In genomic region chr2:211957799-211958198, GRCh38 we compare ENCODE assay signal across 13 cellular contexts.
DNase-seq lines count a peak whose midpoint lies in the region; ATAC-seq, FAIRE-seq and TF ChIP-seq lines count a peak whose summit lies in the region.
"Had no signal": no experiment of that assay in that cellular context is flagged by ENCODE, and none has a peak within 500 bp of the region (broad histone marks: within the 10 kb centered on the region; RNA-seq: fewer than 3 reads in every experiment).

No MANE protein-coding gene starts in this region.

- no peak for TF ChIP-seq POLR2A in GM12892 (IDR thresholded peaks at IDR 0.05; ENCODE audit: low read depth, low read length)

- no peaks in the 10 kb centered on the region for H3K27me3 ChIP-seq in brain microvascular endothelial cell (replicated peaks)

- peak; percentile 23 for DNase-seq in GM10266 (ENCODE audit: extremely low spot score)
- DNase-seq in GM19240 (ENCODE audit: insufficient read length, low spot score) = peak; percentile 3
- no peak for DNase-seq in cortex of kidney (lab: John Stamatoyannopoulos, UW)
- DNase-seq in brain microvascular endothelial cell = no peak
- no peak for DNase-seq in GM12892 (ENCODE audit: insufficient read length)
- no peak for DNase-seq in activated CD4-positive, CD25-positive, alpha-beta regulatory T cell treated with anti-CD3 and anti-CD28 coated beads, Interleukin-2, amount 50 U/mL, for 72 hours
- DNase-seq: activated T-cell treated with anti-CD3 and anti-CD28 coated beads, Interleukin-2, amount 50 U/mL, for 4 hours; GDM1; NCI-H1417 treated with DMSO at 0.1 percent for 48 hours had no signal

- no peak overlapping the region for H3K27ac ChIP-seq in brain microvascular endothelial cell
- H3K27ac ChIP-seq: skin epidermis had no signal

- no peak for FAIRE-seq in GM12892 (lab: Jason Lieb, UNC)

- no peak overlapping the region for H3K4me3 ChIP-seq in brain microvascular endothelial cell (ENCODE audit: low read depth, low read length)
- H3K4me3 ChIP-seq: skin epidermis had no signal

- no peaks in the 10 kb centered on the region for H3K36me3 ChIP-seq in brain microvascular endothelial cell (replicated peaks)

- in situ Hi-C loops in brain microvascular endothelial cell (cut with HindIII; ENCODE audit: low pct_ligation_motif_present, low sequenced_read_pairs) = no loop called here

- TF ChIP-seq CTCF in GM10266 (IDR thresholded peaks at IDR 0.05; ENCODE audit: control insufficient read depth, insufficient read depth, low read depth, missing control alignments) = no peak
- no peak for TF ChIP-seq CTCF in brain microvascular endothelial cell (IDR thresholded peaks at IDR 0.05; ENCODE audit: low read depth, low read length, missing control alignments)

- ATAC-seq in HG02623 (IDR thresholded peaks at IDR 0.05; ENCODE audit: unreplicated experiment) (peak; percentile 98), HG03354 (IDR thresholded peaks at IDR 0.05; ENCODE audit: poor library complexity, severe bottlenecking, unreplicated experiment) (peak; percentile 87)
- ATAC-seq: activated T-cell treated with anti-CD3 and anti-CD28 coated beads, Interleukin-2, amount 50 U/mL, for 4 hours; Panc1 had no signal

Comparison
In these comparisons a context has a peak if more than half of its experiments do, and no peak if none do; other contexts are left out.
1. DNase-seq: peak in GM10266 (single experiment) and GM19240 (single experiment); none in cortex of kidney (single experiment), brain microvascular endothelial cell (single experiment), GM12892 (single experiment) and activated CD4-positive, CD25-positive, alpha-beta regulatory T cell treated with anti-CD3 and anti-CD28 coated beads, Interleukin-2, amount 50 U/mL, for 72 hours (single experiment).